Comparison of ENCODE assay signal across 8 cellular contexts in the genomic region with DNA sequence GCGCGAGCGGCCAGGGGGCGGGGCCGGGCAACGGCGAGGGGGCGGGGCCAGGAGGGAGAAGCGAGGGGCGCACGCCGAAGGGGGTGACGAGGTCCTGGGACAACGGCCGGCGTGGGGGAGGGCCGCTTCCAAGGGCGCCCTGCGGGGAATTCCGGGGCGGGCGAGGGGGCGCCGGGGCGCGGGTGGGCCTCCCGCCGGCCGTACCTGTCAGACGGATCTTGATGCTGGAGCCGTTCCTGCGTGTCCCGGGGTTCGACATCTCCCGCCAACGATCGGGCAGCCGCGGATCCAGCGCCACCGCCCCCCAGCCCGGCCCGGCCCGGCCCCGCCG. TPM values are rescaled to one million over a fixed set of nuclear protein-coding genes. Genes with fewer than 3 reads are reported as not detected.
DNase-seq lines count a peak whose midpoint lies in the region; ATAC-seq, FAIRE-seq and TF ChIP-seq lines count a peak whose summit lies in the region.

No MANE protein-coding gene starts in this region.

- POLR2A ChIA-PET in PC-3 (lab: Charles Lee; ENCODE audit: unreplicated experiment), result interaction anchor here (0.6 kb wide), 1 partner anchor 20 kb away, joined by 4 read pairs; no protein-coding TSS in a partner anchor

- intact Hi-C loops in PC-3 (cut with micrococcal nuclease), result loop anchor here (2.0 to 5.0 kb wide), 5 partner anchors 41 to 184 kb away; a partner anchor contains a TSS

- peaks cover 51% of the 10 kb centered on the region for H3K4me1 ChIP-seq in PC-3 (ENCODE audit: insufficient read depth, low read length)
- H3K4me1 ChIP-seq in skeletal muscle tissue (ENCODE audit: control insufficient read depth in 3 of 3, insufficient read depth in 3 of 3, low read length in 3 of 3), result peaks cover 11 to 18% (median 15%) of the 10 kb centered on the region in 3 donors

- no peak overlapping the region for H2AFZ ChIP-seq in PC-3 (ENCODE audit: low read length)

- peaks cover 47% of the 10 kb centered on the region for H3K79me2 ChIP-seq in PC-3 (ENCODE audit: low read length)

- no peak for FAIRE-seq in RCC 7860 (lab: Jason Lieb, UNC)

- TF ChIP-seq CTCF in GM12865 (IDR thresholded peaks at IDR 0.05; ENCODE audit: insufficient read depth, low read depth, low read length, missing control alignments) (no peak), PC-3 (conservative IDR thresholded peaks at IDR 0.05; ENCODE audit: low read depth, low read length) (no peak), fibroblast of mammary gland (conservative IDR thresholded peaks at IDR 0.05; ENCODE audit: control insufficient read depth, insufficient read depth, low read depth, low read length) (no peak)

- DNase-seq in GM12865 (ENCODE audit: low read depth) (no peak), PC-3 (no peak), fibroblast of mammary gland (ENCODE audit: low read depth) (no peak), cerebellar nuclear complex (lab: John Stamatoyannopoulos, UW) (no peak), DMS153 treated with DMSO at 0.1 percent for 48 hours (lab: John Stamatoyannopoulos, UW; ENCODE audit: unreplicated experiment) (no peak), RCC 7860 (ENCODE audit: low spot score) (no peak)

- no peaks in the 10 kb centered on the region for H3K9me2 ChIP-seq in PC-3 (replicated peaks; ENCODE audit: low read length)

- H3K27ac ChIP-seq in PC-3 (ENCODE audit: low read length) (peak overlapping the region; percentile 65), skeletal muscle tissue (ENCODE audit: low read depth, low read length) (peak overlapping the region; percentile 89)

- H3K9me3 ChIP-seq in PC-3 (ENCODE audit: low read length) (no peaks in the 10 kb centered on the region), skeletal muscle tissue (ENCODE audit: control insufficient read depth in 3 of 3, low read length in 3 of 3) (no peaks in the 10 kb centered on the region)

- CTCF ChIA-PET in PC-3 (lab: Charles Lee), result interaction anchor here (0.7 kb wide), 1 partner anchor 168 kb away, joined by 5 read pairs; no protein-coding TSS in a partner anchor

- no peaks in the 10 kb centered on the region for H3F3A ChIP-seq in PC-3 (ENCODE audit: low read length, unreplicated experiment)

- peak overlapping the region; percentile 62 for H3K4me3 ChIP-seq in GM12865 (ENCODE audit: low read depth, low read length)
- peak overlapping the region; percentile 71 for H3K4me3 ChIP-seq in PC-3 (ENCODE audit: low read length)
- peak overlapping the region; percentile 44 for H3K4me3 ChIP-seq in fibroblast of mammary gland (ENCODE audit: control insufficient read depth, low read depth, low read length)
- peak overlapping the region; percentile 7 to 72 (median 55) for H3K4me3 ChIP-seq in skeletal muscle tissue (ENCODE audit: low read length in 3 of 3)

- ATAC-seq in GM21825 (IDR thresholded peaks at IDR 0.05; ENCODE audit: unreplicated experiment) (peak; percentile 25), PC-3 (peak; percentile 3)

- H3K36me3 ChIP-seq in PC-3 (ENCODE audit: low read depth, low read length) (peaks cover 2% of the 10 kb centered on the region; the same call in 1 of the 2 replicates), skeletal muscle tissue (ENCODE audit: control insufficient read depth in 3 of 3, insufficient read depth in 3 of 3, low read length in 3 of 3) (no peaks in the 10 kb centered on the region)

- peak overlapping the region; percentile 69 for H3K4me2 ChIP-seq in PC-3 (ENCODE audit: low read length)

- peaks cover 36% of the 10 kb centered on the region for H4K20me1 ChIP-seq in PC-3 (ENCODE audit: low read length)

- peak overlapping the region; percentile 88 for H3K9ac ChIP-seq in PC-3 (ENCODE audit: low read length)
- H3K9ac ChIP-seq in skeletal muscle tissue (ENCODE audit: low read depth in 1 of 3, low read length in 3 of 3), result peak overlapping the region in 2 of 3 donors; percentile 70 to 77

- BruUV-seq in PC-3 (replicated peaks; lab: Mats Ljungman, UMichigan), result no TSS peak

- no peaks in the 10 kb centered on the region for H3K27me3 ChIP-seq in PC-3 (ENCODE audit: low read length)
- no peaks in the 10 kb centered on the region for H3K27me3 ChIP-seq in skeletal muscle tissue (ENCODE audit: control insufficient read depth in 3 of 3, insufficient read depth in 3 of 3, low read length in 3 of 3)

RNA-seq across cellular contexts. Expression of a gene that starts 0.4 kb away (rescaled TPM):
- 30.2 and 32.3 TPM in 2 replicates for total RNA-seq in PC-3 (2014; rRNA removed)
- 9.9 TPM for total RNA-seq in skeletal muscle tissue
